20 cellular contexts compared by ENCODE assay signal in genomic region chr17:77822302-77823030, GRCh38.
DNase-seq lines count a peak whose midpoint lies in the region; ATAC-seq, FAIRE-seq and TF ChIP-seq lines count a peak whose summit lies in the region.
"Had no signal": no experiment of that assay in that cellular context is flagged by ENCODE, and none has a peak within 500 bp of the region (broad histone marks: within the 10 kb centered on the region; RNA-seq: fewer than 3 reads in every experiment).

No MANE protein-coding gene starts in this region.

- no peaks in the 10 kb centered on the region for H3K9me3 Mint-ChIP-seq in naive thymus-derived CD8-positive, alpha-beta T cell
- H3K9me3 Mint-ChIP-seq: activated CD4-positive, alpha-beta T cell treated with anti-CD3 and anti-CD28 coated beads, Interleukin-2, amount 10 ng/mL, durations not matched to agents 24 days and 14 days had no signal

- TF ChIP-seq EP300 in upper lobe of left lung (IDR thresholded peaks at IDR 0.05): no peak

- H3K4me3 ChIP-seq in MG63 (no peak overlapping the region), fibroblast of pulmonary artery (replicated peaks; ENCODE audit: low read depth, low read length) (no peak overlapping the region), mucosa of descending colon (no peak overlapping the region), upper lobe of left lung (no peak overlapping the region), SJCRH30 (no peak overlapping the region)
- H3K4me3 ChIP-seq: HAP-1 had no signal

- no peak for TF ChIP-seq POLR2A in upper lobe of left lung (IDR thresholded peaks at IDR 0.05)

- intact Hi-C loops in mucosa of descending colon (cut with DNase I, micrococcal nuclease): no loop called here

- H3K27ac ChIP-seq in upper lobe of left lung: no peak overlapping the region
- no peak overlapping the region for H3K27ac ChIP-seq in SJCRH30
- H3K27ac ChIP-seq: HL-60 had no signal

- H3K9me3 ChIP-seq in MG63: no peaks in the 10 kb centered on the region
- H3K9me3 ChIP-seq in mucosa of descending colon: no peaks in the 10 kb centered on the region
- H3K9me3 ChIP-seq in upper lobe of left lung: no peaks in the 10 kb centered on the region
- H3K9me3 ChIP-seq in SJCRH30 (replicated peaks): no peaks in the 10 kb centered on the region
- H3K9me3 ChIP-seq: HAP-1 had no signal

- H3K4me3 Mint-ChIP-seq in naive thymus-derived CD8-positive, alpha-beta T cell: no peak overlapping the region
- H3K4me3 Mint-ChIP-seq: activated CD4-positive, alpha-beta T cell treated with anti-CD3 and anti-CD28 coated beads, Interleukin-2, amount 10 ng/mL, durations not matched to agents 24 days and 14 days had no signal

- POLR2A ChIA-PET in naive thymus-derived CD8-positive, alpha-beta T cell (lab: Charles Lee): no interaction called here

- H3K27me3 ChIP-seq in MG63: no peaks in the 10 kb centered on the region
- no peaks in the 10 kb centered on the region for H3K27me3 ChIP-seq in upper lobe of left lung
- H3K27me3 ChIP-seq in SJCRH30: peaks cover 6% of the 10 kb centered on the region

- H3K27me3 Mint-ChIP-seq in naive thymus-derived CD8-positive, alpha-beta T cell: peaks cover 0 to 3% (median 0%) of the 10 kb centered on the region in 5 donors

- DNase-seq in MG63 (peak; percentile 33), fibroblast of pulmonary artery (ENCODE audit: low read depth) (peak; percentile 29), mucosa of descending colon (peak in 2 of 3 donors; percentile 51 to 65), upper lobe of left lung (no peak), GM19239 (ENCODE audit: insufficient read length, low spot score) (no peak), globus pallidus (ENCODE audit: low spot score) (no peak), SJCRH30 (no peak)
- DNase-seq in naive thymus-derived CD8-positive, alpha-beta T cell: no peak
- DNase-seq: activated CD4-positive, alpha-beta T cell treated with anti-CD3 and anti-CD28 coated beads, Interleukin-2, amount 10 ng/mL, durations not matched to agents 24 days and 14 days; activated naive CD4-positive, alpha-beta T cell treated with anti-CD3 and anti-CD28 coated beads, Interleukin-2, amount 50 U/mL, for 16 hours; islet precursor cell; MV-4-11; NCI-H2029; NCI-H446; stimulated activated naive CD4-positive, alpha-beta T cell treated with Interleukin-2 at 50 U/mL for 16 hours; SW 1271 had no signal

- H3K36me3 Mint-ChIP-seq in naive thymus-derived CD8-positive, alpha-beta T cell: no peaks in the 10 kb centered on the region

- H3K36me3 ChIP-seq in MG63 (no peaks in the 10 kb centered on the region), mucosa of descending colon (ENCODE audit: low read depth) (no peaks in the 10 kb centered on the region), upper lobe of left lung (no peaks in the 10 kb centered on the region), SJCRH30 (no peaks in the 10 kb centered on the region)
- H3K36me3 ChIP-seq: HAP-1 had no signal

- H3K4me1 ChIP-seq in mucosa of descending colon (ENCODE audit: low read depth): peaks cover 6% of the 10 kb centered on the region
- no peaks in the 10 kb centered on the region for H3K4me1 ChIP-seq in upper lobe of left lung
- peaks cover 8% of the 10 kb centered on the region for H3K4me1 ChIP-seq in SJCRH30
- H3K4me1 ChIP-seq: HAP-1 had no signal

- 73 to 76% methylated on average over 22 of the region's 22 CpGs for WGBS in upper lobe of left lung, 2 donors

- no peak for FAIRE-seq in GM19239 (lab: Jason Lieb, UNC)
- FAIRE-seq: bronchial epithelial cell had no signal

- TF ChIP-seq CTCF in fibroblast of pulmonary artery (IDR thresholded peaks at IDR 0.05; ENCODE audit: low read length, missing control alignments): no peak
- no peak for TF ChIP-seq CTCF in mucosa of descending colon (IDR thresholded peaks at IDR 0.05)
- TF ChIP-seq CTCF in upper lobe of left lung (IDR thresholded peaks at IDR 0.05): no peak

- peak overlapping the region in 1 of 10 donors; percentile 55 for H3K27ac Mint-ChIP-seq in naive thymus-derived CD8-positive, alpha-beta T cell
- H3K27ac Mint-ChIP-seq: activated CD4-positive, alpha-beta T cell treated with anti-CD3 and anti-CD28 coated beads, Interleukin-2, amount 10 ng/mL, durations not matched to agents 24 days and 14 days had no signal

- ATAC-seq in mucosa of descending colon (peak; percentile 86), upper lobe of left lung (ENCODE audit: low FRiP score in 2 of 2) (peak; percentile 23 to 65)
- no peak for ATAC-seq in naive thymus-derived CD8-positive, alpha-beta T cell
- ATAC-seq: esophagus mucosa had no signal

- H3K4me1 Mint-ChIP-seq in naive thymus-derived CD8-positive, alpha-beta T cell: peaks cover 0 to 9% (median 6%) of the 10 kb centered on the region in 4 donors
- H3K4me1 Mint-ChIP-seq: activated CD4-positive, alpha-beta T cell treated with anti-CD3 and anti-CD28 coated beads, Interleukin-2, amount 10 ng/mL, durations not matched to agents 24 days and 14 days had no signal

Comparison
In these comparisons a context has a peak if more than half of its experiments do, and no peak if none do; other contexts are left out.
1. DNase-seq: peak in MG63 (single experiment), fibroblast of pulmonary artery (single experiment) and mucosa of descending colon (2 of 3); none in upper lobe of left lung (0 of 2), GM19239 (single experiment), globus pallidus (single experiment), SJCRH30 (0 of 2) and naive thymus-derived CD8-positive, alpha-beta T cell (0 of 10).
2. ATAC-seq: peak in mucosa of descending colon (single experiment) and upper lobe of left lung (2 of 2); none in naive thymus-derived CD8-positive, alpha-beta T cell (0 of 2).